Comparison of ENCODE assay signal across 7 cellular contexts in genomic region chr16:18401159-18401558, GRCh38.
DNase-seq lines count a peak whose midpoint lies in the region; ATAC-seq and TF ChIP-seq lines count a peak whose summit lies in the region.
"Not testable (repeated sequence)": the region's sequence is repeated elsewhere in the genome, so short reads cannot be mapped to it uniquely, and the experiment has no call there.

No MANE protein-coding gene starts in this region.

- H3K27ac ChIP-seq in GM23338 (ENCODE audit: low read depth) = not testable (repeated sequence)

- H3K27ac Mint-ChIP-seq in GM23338; central memory CD8-positive, alpha-beta T cell (ENCODE audit: low read depth); nephron: not testable (repeated sequence)

- not testable (repeated sequence) for TF ChIP-seq CTCF in GM23338 (conservative IDR thresholded peaks at IDR 0.05; ENCODE audit: low read depth in 2 of 2); WI38 (IDR thresholded peaks at IDR 0.05; ENCODE audit: low read depth, low read length); nephron (IDR thresholded peaks at IDR 0.05; ENCODE audit: unreplicated experiment in 3 of 3)

- H3K4me2 ChIP-seq in GM23338 = not testable (repeated sequence)

- not testable (repeated sequence) for H3K36me3 Mint-ChIP-seq in GM23338 (ENCODE audit: low read depth); central memory CD8-positive, alpha-beta T cell (ENCODE audit: insufficient read depth); nephron (ENCODE audit: low read depth)

- H4K20me1 ChIP-seq in GM23338 (replicated peaks; ENCODE audit: insufficient read depth) = not testable (repeated sequence)

- H3K4me1 ChIP-seq in GM23338 (ENCODE audit: insufficient read depth) = not testable (repeated sequence)

- H3K4me3 ChIP-seq in GM23338 = peak overlapping the region; percentile 47; the same call in 1 of the 2 replicates
- peak overlapping the region; percentile 47 for H3K4me3 ChIP-seq in WI38 (ENCODE audit: low read depth, low read length)

- DNase-seq in GM23338 (ENCODE audit: low spot score) = not testable (repeated sequence)
- DNase-seq in activated effector memory CD4-positive, alpha-beta T cell treated with anti-CD3 and anti-CD28 coated beads, Interleukin-2, amount 50 U/mL, for 16 hours = peak; percentile 68
- peak; percentile 8 to 13 for DNase-seq in central memory CD8-positive, alpha-beta T cell (ENCODE audit: low spot score in 2 of 2)
- DNase-seq in left cardiac atrium = peak; percentile 35
- peak; percentile 17 to 25 for DNase-seq in stimulated activated CD4-positive, alpha-beta T cell treated with anti-CD3 and anti-CD28 coated beads, Interleukin-2, amount 100 ng/mL, for 24 hours

- not testable (repeated sequence) for H3K27me3 ChIP-seq in GM23338 (ENCODE audit: insufficient read depth)

- H3K4me1 Mint-ChIP-seq in GM23338; central memory CD8-positive, alpha-beta T cell; nephron: not testable (repeated sequence)

- not testable (repeated sequence) for H3K36me3 ChIP-seq in GM23338 (ENCODE audit: insufficient read depth)

- H3F3A ChIP-seq in GM23338 (replicated peaks; ENCODE audit: low read depth) = not testable (repeated sequence)

- not testable (repeated sequence) for H3K9me2 ChIP-seq in GM23338 (ENCODE audit: insufficient read depth)

- not testable (repeated sequence) for H3K27me3 Mint-ChIP-seq in GM23338 (ENCODE audit: insufficient read depth, low read depth, poor library complexity); central memory CD8-positive, alpha-beta T cell; nephron (ENCODE audit: low read depth)

- H3K4me3 Mint-ChIP-seq in GM23338 (peak overlapping the region; percentile 48; the same call in 1 of the 3 replicates), nephron (peak overlapping the region in 2 of 3 experiments; percentile 51 to 74)
- H3K4me3 Mint-ChIP-seq in central memory CD8-positive, alpha-beta T cell = not testable (repeated sequence)

- ATAC-seq in GM23338; central memory CD8-positive, alpha-beta T cell (replicated peaks; ENCODE audit: extremely low read depth, poor library complexity, severe bottlenecking); left cardiac atrium: not testable (repeated sequence)

- not testable (repeated sequence) for H2AFZ ChIP-seq in GM23338

- not testable (repeated sequence) for H3K79me2 ChIP-seq in GM23338 (replicated peaks; ENCODE audit: insufficient read depth)

- intact Hi-C loops in left cardiac atrium (cut with DNase I) = not testable (repeated sequence)

- H3K9me3 Mint-ChIP-seq in GM23338; central memory CD8-positive, alpha-beta T cell; nephron: not testable (repeated sequence)
